ENCODE assay signal across 24 cellular contexts in the genomic region with DNA sequence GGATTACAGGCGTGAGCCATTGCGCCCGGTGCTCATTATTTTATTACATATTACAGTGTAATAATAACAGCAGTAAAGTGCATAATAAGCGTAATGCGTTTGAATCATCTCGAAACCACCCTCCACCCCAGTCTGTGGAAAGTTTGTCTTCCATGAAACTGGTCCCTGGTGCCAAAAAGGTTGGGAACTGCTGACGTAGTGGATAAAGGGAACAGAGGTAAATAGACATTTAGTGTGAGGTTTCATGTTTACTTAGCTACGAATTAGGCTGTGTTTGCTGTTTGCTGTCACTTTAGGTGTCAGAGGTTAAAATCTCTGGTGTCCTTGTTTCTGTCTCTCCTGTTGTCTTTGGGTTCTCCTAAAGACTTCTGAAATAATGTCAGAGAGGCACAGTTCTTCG.
DNase-seq lines count a peak whose midpoint lies in the region; ATAC-seq and TF ChIP-seq lines count a peak whose summit lies in the region.
"Had no signal": no experiment of that assay in that cellular context is flagged by ENCODE, and none has a peak within 500 bp of the region (broad histone marks: within the 10 kb centered on the region; RNA-seq: fewer than 3 reads in every experiment).

No MANE protein-coding gene starts in this region.

- H3K4me3 Mint-ChIP-seq in GM23338 (no peak overlapping the region), nephron progenitor cell (no peak overlapping the region), chondrocyte (ENCODE audit: unreplicated experiment) (no peak overlapping the region)
- H3K4me3 Mint-ChIP-seq in naive thymus-derived CD8-positive, alpha-beta T cell: no peak overlapping the region
- H3K4me3 Mint-ChIP-seq: CD4-positive, alpha-beta T cell; HFFc6 had no signal

- H3K79me2 ChIP-seq in GM23338 (replicated peaks; ENCODE audit: insufficient read depth): no peaks in the 10 kb centered on the region

- H3K4me1 ChIP-seq in GM23338 (ENCODE audit: insufficient read depth): no peaks in the 10 kb centered on the region
- H3K4me1 ChIP-seq in endocrine pancreas (ENCODE audit: control insufficient read depth, insufficient read depth, low read length): no peaks in the 10 kb centered on the region
- H3K4me1 ChIP-seq: BLaER1 treated with 17β-estradiol and CSF1 and Interleukin-3, amounts not matched to agents 10 nM and 100 nM; HAP-1 had no signal

- no peak overlapping the region for H3K4me2 ChIP-seq in GM23338
- H3K4me2 ChIP-seq: BLaER1 treated with 17β-estradiol and CSF1 and Interleukin-3, amounts not matched to agents 10 nM and 100 nM had no signal

- H3K9me3 Mint-ChIP-seq in GM23338: peaks cover 10% of the 10 kb centered on the region; the same call in 2 of the 3 replicates
- H3K9me3 Mint-ChIP-seq in nephron progenitor cell: peaks cover 15% of the 10 kb centered on the region
- no peaks in the 10 kb centered on the region for H3K9me3 Mint-ChIP-seq in chondrocyte (ENCODE audit: low read depth)
- H3K9me3 Mint-ChIP-seq in naive thymus-derived CD8-positive, alpha-beta T cell: peaks cover 0 to 2% (median 0%) of the 10 kb centered on the region in 9 donors
- H3K9me3 Mint-ChIP-seq: CD4-positive, alpha-beta T cell; HFFc6 had no signal

- no peaks in the 10 kb centered on the region for H3K27me3 Mint-ChIP-seq in GM23338 (ENCODE audit: insufficient read depth, low read depth, poor library complexity)
- H3K27me3 Mint-ChIP-seq in nephron progenitor cell (ENCODE audit: low read depth, poor library complexity): no peaks in the 10 kb centered on the region
- peaks cover 30% of the 10 kb centered on the region for H3K27me3 Mint-ChIP-seq in chondrocyte (ENCODE audit: low read depth)
- H3K27me3 Mint-ChIP-seq in naive thymus-derived CD8-positive, alpha-beta T cell: peaks cover 0 to 5% (median 3%) of the 10 kb centered on the region in 5 donors

- TF ChIP-seq CTCF in GM23338 (conservative IDR thresholded peaks at IDR 0.05; ENCODE audit: low read depth in 2 of 2): no peak
- no peak for TF ChIP-seq CTCF in nephron progenitor cell (IDR thresholded peaks at IDR 0.05)
- TF ChIP-seq CTCF in chondrocyte (IDR thresholded peaks at IDR 0.05): no peak

- H3K27me3 ChIP-seq in GM23338 (ENCODE audit: insufficient read depth) (no peaks in the 10 kb centered on the region), endocrine pancreas (ENCODE audit: control insufficient read depth, insufficient read depth, low read length) (no peaks in the 10 kb centered on the region)
- H3K27me3 ChIP-seq: BLaER1 treated with 17β-estradiol and CSF1 and Interleukin-3, amounts not matched to agents 10 nM and 100 nM had no signal

- POLR2A ChIA-PET in naive thymus-derived CD8-positive, alpha-beta T cell (lab: Charles Lee): no interaction called here

- H3K9ac ChIP-seq in endocrine pancreas (ENCODE audit: control insufficient read depth, insufficient read depth, low read length): no peak overlapping the region
- H3K9ac ChIP-seq: BLaER1 treated with 17β-estradiol and CSF1 and Interleukin-3, amounts not matched to agents 10 nM and 100 nM; GM23248 had no signal

- H3F3A ChIP-seq in GM23338 (replicated peaks; ENCODE audit: low read depth): no peaks in the 10 kb centered on the region

- no peaks in the 10 kb centered on the region for H3K9me2 ChIP-seq in GM23338 (ENCODE audit: insufficient read depth)

- H3K9me3 ChIP-seq in endocrine pancreas (ENCODE audit: control insufficient read depth, low read length): no peaks in the 10 kb centered on the region
- H3K9me3 ChIP-seq: HAP-1 had no signal

- H3K4me3 ChIP-seq in GM23338 (no peak overlapping the region), endocrine pancreas (ENCODE audit: control insufficient read depth, insufficient read depth, low read length) (peak overlapping the region; percentile 62)
- H3K4me3 ChIP-seq: BLaER1 treated with 17β-estradiol and CSF1 and Interleukin-3, amounts not matched to agents 10 nM and 100 nM; GM12878; GM23248; HAP-1 had no signal

- peak overlapping the region; percentile 47; the same call in 1 of the 2 replicates for H2AFZ ChIP-seq in GM23338
- H2AFZ ChIP-seq: GM23248 had no signal

- no peaks in the 10 kb centered on the region for H3K36me3 ChIP-seq in GM23338 (ENCODE audit: insufficient read depth)
- H3K36me3 ChIP-seq in endocrine pancreas (ENCODE audit: control insufficient read depth, insufficient read depth, low read length): no peaks in the 10 kb centered on the region
- H3K36me3 ChIP-seq: HAP-1 had no signal

- H3K27ac Mint-ChIP-seq in GM23338 (no peak overlapping the region), nephron progenitor cell (peak overlapping the region; percentile 78), chondrocyte (ENCODE audit: unreplicated experiment) (no peak overlapping the region)
- no peak overlapping the region for H3K27ac Mint-ChIP-seq in naive thymus-derived CD8-positive, alpha-beta T cell
- H3K27ac Mint-ChIP-seq: CD4-positive, alpha-beta T cell; HFFc6 had no signal

- H3K4me1 Mint-ChIP-seq in GM23338 (no peaks in the 10 kb centered on the region), nephron progenitor cell (peaks cover 21% of the 10 kb centered on the region), chondrocyte (ENCODE audit: low read depth) (no peaks in the 10 kb centered on the region)
- H3K4me1 Mint-ChIP-seq in naive thymus-derived CD8-positive, alpha-beta T cell: no peaks in the 10 kb centered on the region

- H4K20me1 ChIP-seq in GM23338 (replicated peaks; ENCODE audit: insufficient read depth): no peaks in the 10 kb centered on the region

- no peak overlapping the region for H3K27ac ChIP-seq in GM23338 (ENCODE audit: low read depth)
- H3K27ac ChIP-seq: BLaER1 treated with 17β-estradiol and CSF1 and Interleukin-3, amounts not matched to agents 10 nM and 100 nM; GM23248; RWPE1 had no signal

- H3K36me3 Mint-ChIP-seq in GM23338 (ENCODE audit: low read depth): no peaks in the 10 kb centered on the region; the same call in 2 of the 3 replicates
- no peaks in the 10 kb centered on the region for H3K36me3 Mint-ChIP-seq in nephron progenitor cell (ENCODE audit: low read depth)
- H3K36me3 Mint-ChIP-seq in chondrocyte (ENCODE audit: low read depth): no peaks in the 10 kb centered on the region
- H3K36me3 Mint-ChIP-seq in naive thymus-derived CD8-positive, alpha-beta T cell: no peaks in the 10 kb centered on the region

- no peak for DNase-seq in GM23338 (ENCODE audit: low spot score)
- DNase-seq in NCI-H69 (lab: John Stamatoyannopoulos, UW): peak; percentile 1
- no peak for DNase-seq in nephron progenitor cell
- no peak for DNase-seq in chondrocyte (ENCODE audit: low spot score)
- no peak for DNase-seq in naive thymus-derived CD8-positive, alpha-beta T cell
- DNase-seq: AML-193; CD4-positive, alpha-beta T cell; DMS79; EL; GDM1; GM23248; HFFc6; KG1; MM.1S; NCI-H2029; NCI-H2227 treated with DMSO at 0.1 percent for 48 hours; NCI-H510A; NCI-H774 had no signal

- ATAC-seq in GM23338: no peak
- no peak for ATAC-seq in HG02870 (IDR thresholded peaks at IDR 0.05; ENCODE audit: unreplicated experiment)
- no peak for ATAC-seq in naive thymus-derived CD8-positive, alpha-beta T cell
- ATAC-seq: GM12878 had no signal

TF ChIP-seq in GM23338, 12 proteins besides CTCF, POLR2A, EP300 and RAD21 (continues in another document):
- TF ChIP-seq ZNF114 (CRISPR knock-in tag; IDR thresholded peaks at IDR 0.05): no peak
- TF ChIP-seq NANOG (IDR thresholded peaks at IDR 0.05; ENCODE audit: borderline replicate concordance): no peak
- TF ChIP-seq JUNB (IDR thresholded peaks at IDR 0.05; ENCODE audit: unreplicated experiment): no peak
- TF ChIP-seq EZH2 (IDR thresholded peaks at IDR 0.05; ENCODE audit: low read depth, unreplicated experiment): no peak
- TF ChIP-seq ZNF331 (CRISPR knock-in tag; IDR thresholded peaks at IDR 0.05; ENCODE audit: low read depth): no peak
- no peak for TF ChIP-seq CREB1 (CRISPR knock-in tag; IDR thresholded peaks at IDR 0.05; ENCODE audit: low read depth)
- TF ChIP-seq, protein P1, sequence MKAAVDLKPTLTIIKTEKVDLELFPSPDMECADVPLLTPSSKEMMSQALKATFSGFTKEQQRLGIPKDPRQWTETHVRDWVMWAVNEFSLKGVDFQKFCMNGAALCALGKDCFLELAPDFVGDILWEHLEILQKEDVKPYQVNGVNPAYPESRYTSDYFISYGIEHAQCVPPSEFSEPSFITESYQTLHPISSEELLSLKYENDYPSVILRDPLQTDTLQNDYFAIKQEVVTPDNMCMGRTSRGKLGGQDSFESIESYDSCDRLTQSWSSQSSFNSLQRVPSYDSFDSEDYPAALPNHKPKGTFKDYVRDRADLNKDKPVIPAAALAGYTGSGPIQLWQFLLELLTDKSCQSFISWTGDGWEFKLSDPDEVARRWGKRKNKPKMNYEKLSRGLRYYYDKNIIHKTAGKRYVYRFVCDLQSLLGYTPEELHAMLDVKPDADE (IDR thresholded peaks at IDR 0.05): no peak
